ENCODE assay signal across 8 cellular contexts in genomic region chr15:101088788-101089578, GRCh38.
DNase-seq lines count a peak whose midpoint lies in the region; ATAC-seq lines count a peak whose summit lies in the region.

No MANE protein-coding gene starts in this region.

- DNase-seq in COLO829 (ENCODE audit: low spot score) (peak; percentile 53), LHCN-M2 (ENCODE audit: low read depth) (peak; percentile 25), T1000 (lab: John Stamatoyannopoulos, UW) (peak; percentile 51), astrocyte of the hippocampus (ENCODE audit: low read depth, low spot score) (peak; percentile 83), iPS-NIHi7 (ENCODE audit: extremely low spot score) (peak; percentile 87)
- DNase-seq in stimulated activated CD4-positive, alpha-beta T cell treated with anti-CD3 and anti-CD28 coated beads, Interleukin-15, amount 100 ng/mL, for 1 hour (ENCODE audit: low read depth in 1 of 2, low spot score in 1 of 2), result peak; percentile 66 to 84

- ATAC-seq in GM19468 (IDR thresholded peaks at IDR 0.05; ENCODE audit: extremely low read depth, unreplicated experiment) (peak; percentile 52), HG03469 (IDR thresholded peaks at IDR 0.05; ENCODE audit: unreplicated experiment) (no peak)

Comparison
In these comparisons a context has a peak if more than half of its experiments do, and no peak if none do; other contexts are left out.
1. DNase-seq: peak in every context shown above with its lines; median percentile 87 in iPS-NIHi7; 83 in astrocyte of the hippocampus; 75 in stimulated activated CD4-positive, alpha-beta T cell treated with anti-CD3 and anti-CD28 coated beads, Interleukin-15, amount 100 ng/mL, for 1 hour; 53 in COLO829; 51 in T1000; 25 in LHCN-M2.